ENCODE assay signal across 9 cellular contexts in genomic region chr2:64101141-64101591, GRCh38. TPM values are rescaled to one million over a fixed set of nuclear protein-coding genes. Genes with fewer than 3 reads are reported as not detected.
DNase-seq lines count a peak whose midpoint lies in the region; ATAC-seq and TF ChIP-seq lines count a peak whose summit lies in the region.
"Had no signal": no experiment of that assay in that cellular context is flagged by ENCODE, and none has a peak within 500 bp of the region (broad histone marks: within the 10 kb centered on the region; RNA-seq: fewer than 3 reads in every experiment).

No MANE protein-coding gene starts in this region.

- H3K27ac ChIP-seq in esophagus squamous epithelium (no peak overlapping the region), heart right ventricle (peak overlapping the region in 2 of 10 donors; percentile 1 to 4), upper lobe of right lung (no peak overlapping the region)

- POLR2A ChIA-PET in GM10248 (lab: Yijun Ruan, JAX), result interaction anchor here (0.7 kb wide), 1 partner anchor 403 kb away, joined by 9 read pairs; no protein-coding TSS in a partner anchor

- no peak for TF ChIP-seq POLR2A in esophagus squamous epithelium (IDR thresholded peaks at IDR 0.05)

- H3K4me1 ChIP-seq in esophagus squamous epithelium (peaks cover 6 to 43% (median 13%) of the 10 kb centered on the region in 3 donors), heart right ventricle (peaks cover 0 to 34% (median 5%) of the 10 kb centered on the region in 9 donors), upper lobe of right lung (peaks cover 7% of the 10 kb centered on the region)

- H3K27me3 ChIP-seq in esophagus squamous epithelium, result no peaks in the 10 kb centered on the region
- no peaks in the 10 kb centered on the region for H3K27me3 ChIP-seq in heart right ventricle
- H3K27me3 ChIP-seq in upper lobe of right lung, result no peaks in the 10 kb centered on the region

- DNase-seq in GM10248 (ENCODE audit: extremely low spot score) (peak; percentile 44), fibroblast of the aortic adventitia (ENCODE audit: low read depth) (peak; percentile 92), NCI-H1105 (lab: John Stamatoyannopoulos, UW) (no peak), esophagus squamous epithelium (lab: John Stamatoyannopoulos, UW) (no peak), heart right ventricle (no peak), upper lobe of right lung (no peak)
- peak; percentile 16 for DNase-seq in Jurkat, Clone E6-1 (ENCODE audit: low read depth, low spot score)

- no peaks in the 10 kb centered on the region for H3K9me3 ChIP-seq in esophagus squamous epithelium
- peaks cover 0 to 1% (median 0%) of the 10 kb centered on the region in 11 donors for H3K9me3 ChIP-seq in heart right ventricle
- H3K9me3 ChIP-seq in upper lobe of right lung, result no peaks in the 10 kb centered on the region

- TF ChIP-seq CTCF in GM10248 (IDR thresholded peaks at IDR 0.05; ENCODE audit: control extremely low read depth, extremely low read depth, low read depth, missing control alignments) (no peak), fibroblast of the aortic adventitia (IDR thresholded peaks at IDR 0.05; ENCODE audit: insufficient read depth, low read length) (no peak), esophagus squamous epithelium (IDR thresholded peaks at IDR 0.05) (no peak), heart right ventricle (IDR thresholded peaks at IDR 0.05) (no peak), upper lobe of right lung (IDR thresholded peaks at IDR 0.05) (no peak)

- CTCF ChIA-PET in GM10248 (lab: Yijun Ruan, JAX), result interaction anchor here (1.1 to 3.8 kb wide), 4 partner anchors 10 to 230 kb away, joined by 3 to 18 read pairs (median 4); no protein-coding TSS in a partner anchor

- peak; percentile 44 for ATAC-seq in GM21423 (IDR thresholded peaks at IDR 0.05; ENCODE audit: unreplicated experiment)
- no peak for ATAC-seq in heart right ventricle
- ATAC-seq in upper lobe of right lung, result no peak

- H3K4me3 ChIP-seq in Jurkat, Clone E6-1 (ENCODE audit: low read length), result no peak overlapping the region
- H3K4me3 ChIP-seq in fibroblast of the aortic adventitia (ENCODE audit: low read depth, low read length), result no peak overlapping the region
- H3K4me3 ChIP-seq in esophagus squamous epithelium, result no peak overlapping the region
- H3K4me3 ChIP-seq in heart right ventricle, result no peak overlapping the region
- no peak overlapping the region for H3K4me3 ChIP-seq in upper lobe of right lung
- H3K4me3 ChIP-seq: lung had no signal

- intact Hi-C loops in esophagus squamous epithelium (cut with DNase I) (no loop called here), heart right ventricle (cut with DNase I) (no loop called here), upper lobe of right lung (cut with DNase I) (no loop called here)

- H3K36me3 ChIP-seq in esophagus squamous epithelium (peaks cover 5 to 85% (median 11%) of the 10 kb centered on the region in 3 donors), heart right ventricle (peaks cover 0 to 87% (median 3%) of the 10 kb centered on the region in 9 donors), upper lobe of right lung (peaks cover 29% of the 10 kb centered on the region)

RNA-seq across cellular contexts. Expression of gene PELI1, which starts 43.1 kb away (rescaled TPM):
- 5.7 TPM for polyA plus RNA-seq in Jurkat, Clone E6-1 (2012; ENCODE audit: insufficient read depth, insufficient read length)
- total RNA-seq in fibroblast of the aortic adventitia (ENCODE audit: low replicate concordance), result 5.8 and 8.3 TPM in 2 replicates
- total RNA-seq in esophagus squamous epithelium, result 10 to 100 TPM; 23.7 to 40.4 (median 34.5) TPM
- 10 to 100 TPM in 3 of 10 donors, 1 to 10 TPM in 7; 6.3 to 15.6 (median 8.6) TPM for total RNA-seq in heart right ventricle
- 1 to 10 TPM; 6.0 to 9.1 TPM for polyA plus RNA-seq in heart right ventricle
- total RNA-seq in upper lobe of right lung, result 35.8 TPM

Comparison
In these comparisons a context has a peak if more than half of its experiments do, and no peak if none do; other contexts are left out.
1. DNase-seq: peak in GM10248 (single experiment), Jurkat, Clone E6-1 (single experiment) and fibroblast of the aortic adventitia (single experiment); none in NCI-H1105 (single experiment), esophagus squamous epithelium (single experiment), heart right ventricle (0 of 2) and upper lobe of right lung (single experiment).